ENCODE assay signal across 11 cellular contexts in the genomic region with DNA sequence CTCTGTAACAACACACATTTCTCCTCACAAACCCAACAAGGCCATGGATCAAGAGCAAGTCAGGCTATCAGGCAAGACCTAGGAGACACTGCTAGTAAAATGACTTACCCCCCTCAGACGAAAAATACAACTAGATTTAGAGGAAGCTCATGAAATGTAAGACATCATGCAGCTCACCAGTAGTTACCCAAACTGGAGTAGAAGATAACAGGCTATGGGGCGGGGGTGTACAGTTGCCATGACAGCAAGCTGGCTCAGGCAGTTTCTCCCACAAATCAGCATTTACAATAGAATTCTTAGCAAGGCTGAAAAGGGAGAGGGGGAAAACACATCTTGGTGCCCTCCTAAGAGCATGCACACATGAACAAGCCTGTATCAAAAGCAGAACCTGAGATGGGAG. TPM values are rescaled to one million over a fixed set of nuclear protein-coding genes. Genes with fewer than 3 reads are reported as not detected.
DNase-seq lines count a peak whose midpoint lies in the region; ATAC-seq, FAIRE-seq and TF ChIP-seq lines count a peak whose summit lies in the region.
"Had no signal": no experiment of that assay in that cellular context is flagged by ENCODE, and none has a peak within 500 bp of the region (broad histone marks: within the 10 kb centered on the region; RNA-seq: fewer than 3 reads in every experiment).

No MANE protein-coding gene starts in this region.

- no peaks in the 10 kb centered on the region for H3K27me3 ChIP-seq in CD8-positive, alpha-beta T cell (ENCODE audit: insufficient read depth, low read length)
- no peaks in the 10 kb centered on the region for H3K27me3 ChIP-seq in neuronal stem cell (ENCODE audit: control insufficient read depth in 3 of 3, insufficient read depth in 3 of 3, low read depth in 1 of 3, low read length in 3 of 3)

- no peaks in the 10 kb centered on the region for H3K9me3 ChIP-seq in CD8-positive, alpha-beta T cell (ENCODE audit: low read length)
- H3K9me3 ChIP-seq in OCI-LY7 (ENCODE audit: low read length) = no peaks in the 10 kb centered on the region
- no peaks in the 10 kb centered on the region for H3K9me3 ChIP-seq in neuronal stem cell (replicated peaks in 1 of 2; ENCODE audit: control insufficient read depth in 2 of 2, insufficient read depth in 1 of 2, low read depth in 1 of 2, low read length in 2 of 2)

- no peak for TF ChIP-seq CTCF in CD8-positive, alpha-beta T cell (IDR thresholded peaks at IDR 0.05)
- no peak for TF ChIP-seq CTCF in OCI-LY7 (conservative IDR thresholded peaks at IDR 0.05; ENCODE audit: low read length)

- no peak overlapping the region for H3K4me3 ChIP-seq in CD8-positive, alpha-beta T cell (ENCODE audit: low read depth, low read length)
- H3K4me3 ChIP-seq in OCI-LY7 (ENCODE audit: low read depth, low read length, poor library complexity, severe bottlenecking) (no peak overlapping the region), neuronal stem cell (ENCODE audit: low read length in 2 of 2) (no peak overlapping the region)

- H3K4ac ChIP-seq in neuronal stem cell (ENCODE audit: low read length) = no peak overlapping the region

- FAIRE-seq in urothelium cell line (lab: Jason Lieb, UNC) = no peak
- FAIRE-seq in HTR-8/SVneo (lab: Jason Lieb, UNC) = no peak

- no peak overlapping the region for H2BK12ac ChIP-seq in neuronal stem cell (ENCODE audit: low read length)

- peaks cover 65% of the 10 kb centered on the region for H3K4me1 ChIP-seq in CD8-positive, alpha-beta T cell (ENCODE audit: insufficient read depth, low read length)
- peaks cover 40% of the 10 kb centered on the region for H3K4me1 ChIP-seq in OCI-LY7 (ENCODE audit: insufficient read depth, low read length, poor library complexity, severe bottlenecking)
- peaks cover 19 to 28% of the 10 kb centered on the region in 2 donors for H3K4me1 ChIP-seq in neuronal stem cell (ENCODE audit: control insufficient read depth in 2 of 2, insufficient read depth in 1 of 2, low read depth in 1 of 2, low read length in 2 of 2)

- no peak overlapping the region for H2BK120ac ChIP-seq in neuronal stem cell (ENCODE audit: low read depth, low read length)

- CTCF ChIA-PET in CD8-positive, alpha-beta T cell (lab: Charles Lee) = interaction anchor here (0.7 to 1.6 kb wide), 4 partner anchors 9 to 200 kb away, joined by 3 to 5 read pairs (median 4); no protein-coding TSS in a partner anchor
- CTCF ChIA-PET in OCI-LY7 (lab: Charles Lee; ENCODE audit: unreplicated experiment) = no interaction called here

- H3K4me3 Mint-ChIP-seq in CD8-positive, alpha-beta T cell = peak overlapping the region; percentile 77
- H3K4me3 Mint-ChIP-seq in central memory CD8-positive, alpha-beta T cell = peak overlapping the region; percentile 96

- H2AFZ ChIP-seq in OCI-LY7 (ENCODE audit: low read length) (no peak overlapping the region), neuronal stem cell (ENCODE audit: low read length) (no peak overlapping the region)

- no TSS peak for BruUV-seq in OCI-LY7 (replicated peaks; lab: Mats Ljungman, UMichigan)

- no CpG with 5 or more reads among the region's 2 CpGs for WGBS in neuronal stem cell (ENCODE audit: extremely low coverage in 2 of 2, insufficient read length in 2 of 2, insufficient replicate concordance in 1 of 2), 2 donors

- no peak overlapping the region for H3K23ac ChIP-seq in neuronal stem cell (ENCODE audit: low read depth, low read length, poor library complexity)

- H2BK15ac ChIP-seq in neuronal stem cell (ENCODE audit: low read length) = no peak overlapping the region

- H3K14ac ChIP-seq in neuronal stem cell (ENCODE audit: low read length) = no peak overlapping the region

- H3K79me2 ChIP-seq in OCI-LY7 (ENCODE audit: insufficient read depth, low read depth, low read length) = peaks cover 86% of the 10 kb centered on the region

- no peak overlapping the region for H3K9ac ChIP-seq in neuronal stem cell (ENCODE audit: low read depth, low read length, poor library complexity)

- H4K8ac ChIP-seq in neuronal stem cell (ENCODE audit: low read depth, low read length) = no peak overlapping the region

- no peak overlapping the region for H3K27ac ChIP-seq in CD8-positive, alpha-beta T cell (ENCODE audit: low read depth, low read length)
- H3K27ac ChIP-seq in OCI-LY7 (ENCODE audit: low read depth, low read length, poor library complexity, severe bottlenecking) (no peak overlapping the region), neuronal stem cell (replicated peaks; ENCODE audit: low read length) (peak overlapping the region; percentile 48)

- H4K20me1 ChIP-seq in OCI-LY7 (ENCODE audit: insufficient read depth, low read length) = peaks cover 44% of the 10 kb centered on the region

- H3K79me1 ChIP-seq in neuronal stem cell (ENCODE audit: low read depth, low read length) = peaks cover 5% of the 10 kb centered on the region

- peaks cover 16% of the 10 kb centered on the region for H3K36me3 ChIP-seq in CD8-positive, alpha-beta T cell (ENCODE audit: insufficient read depth, low read length)
- H3K36me3 ChIP-seq in OCI-LY7 (ENCODE audit: insufficient read depth, low read length) (peaks cover 76% of the 10 kb centered on the region), neuronal stem cell (replicated peaks in 1 of 2; ENCODE audit: control insufficient read depth in 2 of 2, insufficient read depth in 2 of 2, low read length in 2 of 2) (peaks cover 7 to 59% of the 10 kb centered on the region in 2 donors)

- intact Hi-C loops in CD8-positive, alpha-beta T cell (cut with DNase I, micrococcal nuclease) = no loop called here
- intact Hi-C loops in OCI-LY7 (cut with micrococcal nuclease; ENCODE audit: unreplicated experiment) = no loop called here

- no peaks in the 10 kb centered on the region for H3K9me2 ChIP-seq in OCI-LY7 (ENCODE audit: insufficient read depth, low read length)

- DNase-seq in CD8-positive, alpha-beta T cell = no peak
- no peak for DNase-seq in OCI-LY7 (ENCODE audit: low spot score)
- no peak for DNase-seq in central memory CD8-positive, alpha-beta T cell (ENCODE audit: low spot score in 2 of 2)
- DNase-seq in neuronal stem cell (ENCODE audit: low spot score) = no peak
- no peak for DNase-seq in urothelium cell line (ENCODE audit: low spot score)
- no peak for DNase-seq in HTR-8/SVneo (ENCODE audit: insufficient read length, low spot score)
- DNase-seq in GDM1 (lab: John Stamatoyannopoulos, UW) = no peak
- DNase-seq: activated effector memory CD4-positive, alpha-beta T cell treated with anti-CD3 and anti-CD28 coated beads, Interleukin-2, amount 50 U/mL, for 16 hours had no signal

- H4K91ac ChIP-seq in neuronal stem cell (ENCODE audit: low read depth, low read length, poor library complexity) = no peak overlapping the region

- H3K9me3 Mint-ChIP-seq in CD8-positive, alpha-beta T cell = no peaks in the 10 kb centered on the region
- no peaks in the 10 kb centered on the region for H3K9me3 Mint-ChIP-seq in central memory CD8-positive, alpha-beta T cell

- H2BK5ac ChIP-seq in neuronal stem cell (ENCODE audit: low read length) = no peak overlapping the region

- peak overlapping the region; percentile 95 for H3K27ac Mint-ChIP-seq in CD8-positive, alpha-beta T cell
- H3K27ac Mint-ChIP-seq in central memory CD8-positive, alpha-beta T cell (ENCODE audit: low read depth) = peak overlapping the region; percentile 44

- POLR2A ChIA-PET in CD8-positive, alpha-beta T cell (lab: Charles Lee) = interaction anchor here (0.6 to 1.5 kb wide), 4 partner anchors 11 to 333 kb away, joined by 4 to 5 read pairs (median 4); a partner anchor contains a TSS
- POLR2A ChIA-PET in OCI-LY7 (lab: Charles Lee) = interaction anchor here (0.5 to 1.6 kb wide), 3 partner anchors 16 to 762 kb away, joined by 3 to 5 read pairs (median 4); no protein-coding TSS in a partner anchor

- ATAC-seq in CD8-positive, alpha-beta T cell = no peak
- no peak for ATAC-seq in central memory CD8-positive, alpha-beta T cell (replicated peaks; ENCODE audit: extremely low read depth, poor library complexity, severe bottlenecking)
- ATAC-seq in GM19452 (IDR thresholded peaks at IDR 0.05; ENCODE audit: unreplicated experiment) = no peak

- peaks cover 68% of the 10 kb centered on the region for H3K4me1 Mint-ChIP-seq in CD8-positive, alpha-beta T cell (ENCODE audit: low read depth)
- H3K4me1 Mint-ChIP-seq in central memory CD8-positive, alpha-beta T cell = peaks cover 76% of the 10 kb centered on the region

- H2AK5ac ChIP-seq in neuronal stem cell (ENCODE audit: low read depth, low read length) = no peak overlapping the region

- H3K27me3 Mint-ChIP-seq in CD8-positive, alpha-beta T cell (ENCODE audit: low read depth) = no peaks in the 10 kb centered on the region
- H3K27me3 Mint-ChIP-seq in central memory CD8-positive, alpha-beta T cell = no peaks in the 10 kb centered on the region

- H3K4me2 ChIP-seq in OCI-LY7 (ENCODE audit: low read length) (peak overlapping the region; percentile 98), neuronal stem cell (ENCODE audit: insufficient read depth, low read length, poor library complexity, severe bottlenecking) (no peak overlapping the region)

- H3K18ac ChIP-seq in neuronal stem cell (ENCODE audit: low read length) = no peak overlapping the region

- peaks cover 72% of the 10 kb centered on the region for H3K36me3 Mint-ChIP-seq in CD8-positive, alpha-beta T cell
- peaks cover 60% of the 10 kb centered on the region for H3K36me3 Mint-ChIP-seq in central memory CD8-positive, alpha-beta T cell (ENCODE audit: insufficient read depth)

RNA-seq across cellular contexts. Expression of a gene that starts 13.9 kb away (rescaled TPM):
- total RNA-seq in CD8-positive, alpha-beta T cell = 100 to 1,000 TPM; 341 to 347 TPM
- total RNA-seq in OCI-LY7 (2014; rRNA removed; shearing (Covaris generic)) = 235 and 359 TPM in 2 replicates
- 417 and 420 TPM in 2 replicates for total RNA-seq in OCI-LY7 (2022)
- 202 TPM for polyA plus RNA-seq in neuronal stem cell (2013, experiment 1 of 2)
- polyA plus RNA-seq in neuronal stem cell (2013, experiment 2 of 2) = 205 TPM

RNA-seq across cellular contexts. Expression of a gene that starts 23.1 kb away (rescaled TPM):
- under 1 TPM in 1 of 2 experiments, not detected in 1; 0.17 TPM for total RNA-seq in CD8-positive, alpha-beta T cell
- total RNA-seq in OCI-LY7 (2014; rRNA removed; shearing (Covaris generic)) = 0.03 TPM in 2 replicates
- total RNA-seq in OCI-LY7 (2022) = 0.06 TPM in 2 replicates
- not detected for polyA plus RNA-seq in neuronal stem cell (2013, experiment 1 of 2)
- polyA plus RNA-seq in neuronal stem cell (2013, experiment 2 of 2) = not detected

RNA-seq across cellular contexts. Expression of a gene that starts 28.1 kb away (rescaled TPM):
- total RNA-seq in CD8-positive, alpha-beta T cell = not detected
- total RNA-seq in OCI-LY7 (2014; rRNA removed; shearing (Covaris generic)) = not detected in 2 replicates
- not detected in 2 replicates for total RNA-seq in OCI-LY7 (2022)
- polyA plus RNA-seq in neuronal stem cell (2013, experiment 1 of 2) = not detected
- 0.24 TPM for polyA plus RNA-seq in neuronal stem cell (2013, experiment 2 of 2)
- total RNA-seq: renal cortical epithelial cell, subcutaneous adipose tissue had no signal

RNA-seq across cellular contexts. Expression of a gene that starts 42.7 kb away (rescaled TPM):
- total RNA-seq in CD8-positive, alpha-beta T cell = 100 to 1,000 TPM; 212 to 226 TPM
- 80.4 and 98.6 TPM in 2 replicates for total RNA-seq in OCI-LY7 (2014; rRNA removed; shearing (Covaris generic))
- total RNA-seq in OCI-LY7 (2022) = 176 and 179 TPM in 2 replicates
- 156 TPM for polyA plus RNA-seq in neuronal stem cell (2013, experiment 1 of 2)
- polyA plus RNA-seq in neuronal stem cell (2013, experiment 2 of 2) = 157 TPM
